In the genomic region with DNA sequence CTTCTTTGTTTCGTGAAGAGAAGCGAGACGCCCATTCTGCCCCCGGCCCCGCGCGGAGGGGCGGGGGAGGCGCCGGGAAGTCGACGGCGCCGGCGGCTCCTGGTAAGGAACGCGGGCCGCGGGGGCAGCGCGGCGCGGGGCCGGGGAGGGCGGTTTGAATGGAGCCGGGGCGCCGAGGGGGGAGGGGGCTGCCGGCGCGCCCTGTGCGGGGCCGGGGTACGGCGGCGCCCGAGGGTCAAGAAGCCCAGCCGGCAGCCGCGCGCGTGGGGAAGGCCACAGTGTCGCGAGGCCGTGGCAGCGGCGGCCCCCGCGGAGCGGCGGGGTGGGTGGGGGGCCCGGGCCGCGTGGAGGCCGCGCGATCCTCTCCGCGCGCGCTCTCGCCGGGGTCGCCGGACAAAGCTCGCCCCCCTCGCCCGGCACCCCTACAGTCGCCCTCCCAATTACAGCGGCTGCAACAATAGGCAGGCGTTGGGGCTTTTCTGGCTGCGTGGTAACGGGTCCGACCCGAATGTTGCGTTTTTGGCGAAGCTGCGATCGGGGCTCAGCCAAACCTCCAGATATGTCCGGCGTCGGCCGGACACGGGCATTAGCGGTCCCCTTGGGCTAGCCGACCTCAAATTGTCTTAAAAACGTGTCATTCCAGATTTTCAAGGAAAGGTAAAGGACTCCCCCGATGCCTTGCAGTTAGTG, we compare ENCODE assay signal across 8 cellular contexts.
DNase-seq lines count a peak whose midpoint lies in the region; ATAC-seq and FAIRE-seq lines count a peak whose summit lies in the region.

No MANE protein-coding gene starts in this region.

- DNase-seq in activated T-cell treated with anti-CD3 and anti-CD28 coated beads, Interleukin-2, amount 50 U/mL, for 24 hours = no peak
- no peak for DNase-seq in activated T-cell treated with anti-CD3 and anti-CD28 coated beads for 4 hours
- DNase-seq in OCI-M1 (lab: John Stamatoyannopoulos, UW) = peak; percentile 83
- no peak for DNase-seq in central memory CD8-positive, alpha-beta T cell (ENCODE audit: low spot score in 2 of 2)
- peak; percentile 64 for DNase-seq in kidney glomerular epithelial cell (lab: John Stamatoyannopoulos, UW)
- no peak for DNase-seq in stimulated activated naive B cell treated with anti-CD40 and anti-IgM and Interleukin-4, amounts not matched to agents 10 μg/mL and 1 μg/mL and 100 μg/mL, for 72 hours
- no peak for DNase-seq in GM19239 (ENCODE audit: insufficient read length, low spot score)

- peak overlapping the region; percentile 89 for H3K27ac Mint-ChIP-seq in activated T-cell treated with anti-CD3 and anti-CD28 coated beads, Interleukin-2, amount 50 U/mL, for 24 hours
- peak overlapping the region; percentile 91 for H3K27ac Mint-ChIP-seq in central memory CD8-positive, alpha-beta T cell (ENCODE audit: low read depth)
- H3K27ac Mint-ChIP-seq in stimulated activated naive B cell treated with anti-CD40 and anti-IgM and Interleukin-4, amounts not matched to agents 10 μg/mL and 1 μg/mL and 100 μg/mL, for 72 hours = peak overlapping the region; percentile 92

- FAIRE-seq in GM19239 (lab: Jason Lieb, UNC) = no peak

- H3K36me3 Mint-ChIP-seq in activated T-cell treated with anti-CD3 and anti-CD28 coated beads, Interleukin-2, amount 50 U/mL, for 24 hours (ENCODE audit: low read depth) = peaks cover 27% of the 10 kb centered on the region
- H3K36me3 Mint-ChIP-seq in central memory CD8-positive, alpha-beta T cell (ENCODE audit: insufficient read depth) = peaks cover 26% of the 10 kb centered on the region
- peaks cover 5 to 12% of the 10 kb centered on the region in 2 donors for H3K36me3 Mint-ChIP-seq in stimulated activated naive B cell treated with anti-CD40 and anti-IgM and Interleukin-4, amounts not matched to agents 10 μg/mL and 1 μg/mL and 100 μg/mL, for 72 hours

- no peaks in the 10 kb centered on the region for H3K9me3 Mint-ChIP-seq in activated T-cell treated with anti-CD3 and anti-CD28 coated beads, Interleukin-2, amount 50 U/mL, for 24 hours
- no peaks in the 10 kb centered on the region for H3K9me3 Mint-ChIP-seq in central memory CD8-positive, alpha-beta T cell
- H3K9me3 Mint-ChIP-seq in stimulated activated naive B cell treated with anti-CD40 and anti-IgM and Interleukin-4, amounts not matched to agents 10 μg/mL and 1 μg/mL and 100 μg/mL, for 72 hours = no peaks in the 10 kb centered on the region

- peaks cover 47% of the 10 kb centered on the region for H3K4me1 Mint-ChIP-seq in activated T-cell treated with anti-CD3 and anti-CD28 coated beads, Interleukin-2, amount 50 U/mL, for 24 hours (ENCODE audit: low read depth)
- H3K4me1 Mint-ChIP-seq in central memory CD8-positive, alpha-beta T cell = peaks cover 45% of the 10 kb centered on the region
- H3K4me1 Mint-ChIP-seq in stimulated activated naive B cell treated with anti-CD40 and anti-IgM and Interleukin-4, amounts not matched to agents 10 μg/mL and 1 μg/mL and 100 μg/mL, for 72 hours = peaks cover 27 to 43% of the 10 kb centered on the region in 2 donors

- ATAC-seq in HG02763 (IDR thresholded peaks at IDR 0.05; ENCODE audit: unreplicated experiment) = peak; percentile 32
- ATAC-seq in central memory CD8-positive, alpha-beta T cell (replicated peaks; ENCODE audit: extremely low read depth, poor library complexity, severe bottlenecking) = peak; percentile 24
- ATAC-seq in stimulated activated naive B cell treated with anti-CD40 and anti-IgM and Interleukin-4, amounts not matched to agents 10 μg/mL and 1 μg/mL and 100 μg/mL, for 72 hours (replicated peaks) = peak; percentile 52 to 60

- H3K27me3 Mint-ChIP-seq in activated T-cell treated with anti-CD3 and anti-CD28 coated beads, Interleukin-2, amount 50 U/mL, for 24 hours = no peaks in the 10 kb centered on the region
- no peaks in the 10 kb centered on the region for H3K27me3 Mint-ChIP-seq in central memory CD8-positive, alpha-beta T cell
- H3K27me3 Mint-ChIP-seq in stimulated activated naive B cell treated with anti-CD40 and anti-IgM and Interleukin-4, amounts not matched to agents 10 μg/mL and 1 μg/mL and 100 μg/mL, for 72 hours = no peaks in the 10 kb centered on the region

- peak overlapping the region; percentile 89 for H3K4me3 Mint-ChIP-seq in activated T-cell treated with anti-CD3 and anti-CD28 coated beads, Interleukin-2, amount 50 U/mL, for 24 hours
- H3K4me3 Mint-ChIP-seq in central memory CD8-positive, alpha-beta T cell = peak overlapping the region; percentile 82
- H3K4me3 Mint-ChIP-seq in stimulated activated naive B cell treated with anti-CD40 and anti-IgM and Interleukin-4, amounts not matched to agents 10 μg/mL and 1 μg/mL and 100 μg/mL, for 72 hours = peak overlapping the region; percentile 87 to 95

Comparison
In these comparisons a context has a peak if more than half of its experiments do, and no peak if none do; other contexts are left out.
1. DNase-seq: peak in OCI-M1 (single experiment) and kidney glomerular epithelial cell (single experiment); none in activated T-cell treated with anti-CD3 and anti-CD28 coated beads, Interleukin-2, amount 50 U/mL, for 24 hours (single experiment), activated T-cell treated with anti-CD3 and anti-CD28 coated beads for 4 hours (single experiment), central memory CD8-positive, alpha-beta T cell (0 of 2), stimulated activated naive B cell treated with anti-CD40 and anti-IgM and Interleukin-4, amounts not matched to agents 10 μg/mL and 1 μg/mL and 100 μg/mL, for 72 hours (single experiment) and GM19239 (single experiment).
2. Peak in every context shown above with its lines, with median percentiles within 50 percentile points of each other: H3K27ac Mint-ChIP-seq, H3K4me3 Mint-ChIP-seq and ATAC-seq.